21 cellular contexts compared by ENCODE assay signal in genomic region chr12:104533134-104533533, GRCh38.
A peak's percentile ranks its signal among the peaks of the same experiment; 100 is the strongest.
DNase-seq lines count a peak whose midpoint lies in the region; ATAC-seq, FAIRE-seq and TF ChIP-seq lines count a peak whose summit lies in the region.
"Had no signal": no experiment of that assay in that cellular context is flagged by ENCODE, and none has a peak within 500 bp of the region (broad histone marks: within the 10 kb centered on the region; RNA-seq: fewer than 3 reads in every experiment).

No MANE protein-coding gene starts in this region.

- H3K4me1 ChIP-seq in keratinocyte (ENCODE audit: control insufficient read depth, extremely low read depth, insufficient read depth, low read length) (peaks cover 17% of the 10 kb centered on the region), colonic mucosa (no peaks in the 10 kb centered on the region)

- no peaks in the 10 kb centered on the region for H4K20me1 ChIP-seq in keratinocyte (ENCODE audit: control insufficient read depth, extremely low read depth, insufficient read depth, low read length)

- H3K4me3 ChIP-seq in keratinocyte (ENCODE audit: control insufficient read depth in 2 of 3, extremely low read depth in 1 of 3, insufficient read depth in 2 of 3, low read depth in 1 of 3, low read length in 3 of 3) (no peak overlapping the region), colonic mucosa (no peak overlapping the region)
- H3K4me3 ChIP-seq: GM12878, MG63, Peyer's patch had no signal

- intact Hi-C loops in colonic mucosa (cut with DNase I) = no loop called here

- peak overlapping the region; percentile 18 for H3K27ac Mint-ChIP-seq in activated T-cell treated with anti-CD3 and anti-CD28 coated beads, Interleukin-2, amount 50 U/mL, for 24 hours
- peak overlapping the region; percentile 68 for H3K27ac Mint-ChIP-seq in stimulated activated naive B cell treated with anti-CD40 and anti-IgM and Interleukin-4, amounts not matched to agents 10 μg/mL and 1 μg/mL and 100 μg/mL, for 72 hours

- FAIRE-seq in keratinocyte (lab: Jason Lieb, UNC) = peak; percentile 48
- FAIRE-seq: GM12878, GM18507 had no signal

- no peak overlapping the region for H2AFZ ChIP-seq in keratinocyte (ENCODE audit: control insufficient read depth, low read length)

- no peaks in the 10 kb centered on the region for H3K27me3 Mint-ChIP-seq in activated T-cell treated with anti-CD3 and anti-CD28 coated beads, Interleukin-2, amount 50 U/mL, for 24 hours
- no peaks in the 10 kb centered on the region for H3K27me3 Mint-ChIP-seq in activated T-cell treated with anti-CD3 and anti-CD28 coated beads, Interleukin-2, amount 50 U/mL, for 4 hours (ENCODE audit: low read depth)
- H3K27me3 Mint-ChIP-seq in stimulated activated naive B cell treated with anti-CD40 and anti-IgM and Interleukin-4, amounts not matched to agents 10 μg/mL and 1 μg/mL and 100 μg/mL, for 72 hours = no peaks in the 10 kb centered on the region

- H3K9me3 ChIP-seq in keratinocyte (ENCODE audit: control insufficient read depth, low read depth, low read length) (no peaks in the 10 kb centered on the region), colonic mucosa (no peaks in the 10 kb centered on the region)
- H3K9me3 ChIP-seq: Peyer's patch had no signal

- no peaks in the 10 kb centered on the region for H3K36me3 ChIP-seq in keratinocyte (ENCODE audit: control insufficient read depth in 2 of 2, extremely low read depth in 1 of 2, insufficient read depth in 2 of 2, low read length in 2 of 2)
- no peaks in the 10 kb centered on the region for H3K36me3 ChIP-seq in colonic mucosa
- H3K36me3 ChIP-seq: MG63, Peyer's patch had no signal

- no peaks in the 10 kb centered on the region for H3K9me3 Mint-ChIP-seq in activated T-cell treated with anti-CD3 and anti-CD28 coated beads, Interleukin-2, amount 50 U/mL, for 24 hours
- no peaks in the 10 kb centered on the region for H3K9me3 Mint-ChIP-seq in activated T-cell treated with anti-CD3 and anti-CD28 coated beads, Interleukin-2, amount 50 U/mL, for 4 hours
- H3K9me3 Mint-ChIP-seq in stimulated activated naive B cell treated with anti-CD40 and anti-IgM and Interleukin-4, amounts not matched to agents 10 μg/mL and 1 μg/mL and 100 μg/mL, for 72 hours = peaks cover 4 to 9% of the 10 kb centered on the region in 2 donors

- H3K4me2 ChIP-seq in keratinocyte (ENCODE audit: control insufficient read depth, extremely low read depth, insufficient read depth, low read depth, low read length) = no peak overlapping the region

- no peak for DNase-seq in activated T-cell treated with anti-CD3 and anti-CD28 coated beads, Interleukin-2, amount 50 U/mL, for 24 hours
- DNase-seq in activated T-cell treated with anti-CD3 and anti-CD28 coated beads, Interleukin-2, amount 50 U/mL, for 4 hours = no peak
- DNase-seq in NCI-H226 (peak; percentile 13), keratinocyte (ENCODE audit: low read depth, low spot score) (no peak), NCI-H526 treated with DMSO at 0.1 percent for 48 hours (lab: John Stamatoyannopoulos, UW) (no peak), Ammon's horn (ENCODE audit: low spot score) (no peak), colonic mucosa (no peak)
- DNase-seq in stimulated activated naive B cell treated with anti-CD40 and anti-IgM and Interleukin-4, amounts not matched to agents 10 μg/mL and 1 μg/mL and 100 μg/mL, for 72 hours = no peak
- DNase-seq: DMS 273 treated with DMSO at 0.1 percent for 48 hours, GDM1, KBM-7, MG63, NCI-H1092, NCI-H146, NCI-H2081, NCI-H510A treated with DMSO at 0.1 percent for 48 hours, Peyer's patch had no signal

- TF ChIP-seq CTCF in keratinocyte (optimal IDR thresholded peaks at IDR 0.05 in 1 of 3, IDR thresholded peaks at IDR 0.05 in 1 of 3, conservative IDR thresholded peaks at IDR 0.05 in 1 of 3; ENCODE audit: extremely low read depth in 1 of 3, insufficient read depth in 2 of 3, low read length in 3 of 3) = no peak
- TF ChIP-seq CTCF in colonic mucosa (IDR thresholded peaks at IDR 0.05) = no peak

- peaks cover 61% of the 10 kb centered on the region for H3K4me1 Mint-ChIP-seq in activated T-cell treated with anti-CD3 and anti-CD28 coated beads, Interleukin-2, amount 50 U/mL, for 24 hours (ENCODE audit: low read depth)
- H3K4me1 Mint-ChIP-seq in activated T-cell treated with anti-CD3 and anti-CD28 coated beads, Interleukin-2, amount 50 U/mL, for 4 hours (ENCODE audit: low read depth) = peaks cover 67% of the 10 kb centered on the region
- H3K4me1 Mint-ChIP-seq in stimulated activated naive B cell treated with anti-CD40 and anti-IgM and Interleukin-4, amounts not matched to agents 10 μg/mL and 1 μg/mL and 100 μg/mL, for 72 hours = peaks cover 63 to 97% of the 10 kb centered on the region in 2 donors

- no peaks in the 10 kb centered on the region for H3K27me3 ChIP-seq in keratinocyte (ENCODE audit: control insufficient read depth, extremely low read depth, insufficient read depth, low read length)
- no peaks in the 10 kb centered on the region for H3K27me3 ChIP-seq in colonic mucosa
- H3K27me3 ChIP-seq: MG63, Peyer's patch had no signal

- H3K27ac ChIP-seq in keratinocyte (ENCODE audit: control insufficient read depth, insufficient read depth, low read length) = no peak overlapping the region
- no peak overlapping the region for H3K27ac ChIP-seq in colonic mucosa
- H3K27ac ChIP-seq: 22Rv1, Peyer's patch had no signal

- H3K9me1 ChIP-seq in keratinocyte (ENCODE audit: control insufficient read depth, extremely low read depth, insufficient read depth, low read length) = no peaks in the 10 kb centered on the region

- no peak for ATAC-seq in activated T-cell treated with anti-CD3 and anti-CD28 coated beads, Interleukin-2, amount 50 U/mL, for 4 hours
- no peak for ATAC-seq in stimulated activated naive B cell treated with anti-CD40 and anti-IgM and Interleukin-4, amounts not matched to agents 10 μg/mL and 1 μg/mL and 100 μg/mL, for 72 hours (replicated peaks)
- ATAC-seq: GM12878, Right ventricle myocardium inferior had no signal

- H3K4me3 Mint-ChIP-seq in activated T-cell treated with anti-CD3 and anti-CD28 coated beads, Interleukin-2, amount 50 U/mL, for 24 hours = no peak overlapping the region
- H3K4me3 Mint-ChIP-seq in activated T-cell treated with anti-CD3 and anti-CD28 coated beads, Interleukin-2, amount 50 U/mL, for 4 hours = no peak overlapping the region
- peak overlapping the region in 1 of 2 donors; percentile 33 for H3K4me3 Mint-ChIP-seq in stimulated activated naive B cell treated with anti-CD40 and anti-IgM and Interleukin-4, amounts not matched to agents 10 μg/mL and 1 μg/mL and 100 μg/mL, for 72 hours

- dilution Hi-C loops in keratinocyte (cut with MboI; ENCODE audit: extremely low pct_ligation_motif_present, low sequenced_read_pairs) = no loop called here

- peaks cover 22% of the 10 kb centered on the region for H3K79me2 ChIP-seq in keratinocyte (ENCODE audit: control insufficient read depth, insufficient read depth, low read length)

- H3K9ac ChIP-seq in keratinocyte (ENCODE audit: control insufficient read depth, extremely low read depth, insufficient read depth, low read length) (no peak overlapping the region), colonic mucosa (ENCODE audit: low read depth in 2 of 2, low read length in 2 of 2) (no peak overlapping the region)

- H3K36me3 Mint-ChIP-seq in activated T-cell treated with anti-CD3 and anti-CD28 coated beads, Interleukin-2, amount 50 U/mL, for 24 hours (ENCODE audit: low read depth) = peaks cover 2% of the 10 kb centered on the region
- H3K36me3 Mint-ChIP-seq in activated T-cell treated with anti-CD3 and anti-CD28 coated beads, Interleukin-2, amount 50 U/mL, for 4 hours (ENCODE audit: insufficient read depth) = peaks cover 12% of the 10 kb centered on the region
- H3K36me3 Mint-ChIP-seq in stimulated activated naive B cell treated with anti-CD40 and anti-IgM and Interleukin-4, amounts not matched to agents 10 μg/mL and 1 μg/mL and 100 μg/mL, for 72 hours = peaks cover 59 to 70% of the 10 kb centered on the region in 2 donors
